22 cellular contexts compared by ENCODE assay signal in genomic region chr10:86267286-86268195, GRCh38.
A peak's percentile ranks its signal among the peaks of the same experiment; 100 is the strongest.
DNase-seq lines count a peak whose midpoint lies in the region; ATAC-seq and TF ChIP-seq lines count a peak whose summit lies in the region.
"Had no signal": no experiment of that assay in that cellular context is flagged by ENCODE, and none has a peak within 500 bp of the region (broad histone marks: within the 10 kb centered on the region; RNA-seq: fewer than 3 reads in every experiment).

No MANE protein-coding gene starts in this region.

- intact Hi-C loops in sigmoid colon (cut with DNase I), result no loop called here

- TF ChIP-seq POLR2A in sigmoid colon (IDR thresholded peaks at IDR 0.05), result no peak

- DNase-seq in DMS153 (lab: John Stamatoyannopoulos, UW) (peak; percentile 9), DMS153 treated with DMSO at 0.1 percent for 48 hours (lab: John Stamatoyannopoulos, UW; ENCODE audit: unreplicated experiment) (no peak), NCI-H69 (lab: John Stamatoyannopoulos, UW) (peak; percentile 96), islet precursor cell (peak; percentile 54), sigmoid colon (peak; percentile 42)
- no peak for DNase-seq in effector memory CD8-positive, alpha-beta T cell
- no peak for DNase-seq in stimulated activated naive CD8-positive, alpha-beta T cell treated with anti-CD3 and anti-CD28 coated beads, Interleukin-15, amount 100 ng/mL, for 72 hours
- DNase-seq: activated CD4-positive, CD25-positive, alpha-beta regulatory T cell treated with anti-CD3 and anti-CD28 coated beads, Interleukin-2, amount 50 U/mL, for 72 hours; CD4-positive, CD25-positive, alpha-beta regulatory T cell; NCI-H1105 treated with DMSO at 0.1 percent for 48 hours; NCI-H2227 treated with DMSO at 0.1 percent for 48 hours; SIG-M5; stimulated activated CD4-positive, alpha-beta T cell treated with anti-CD3 and anti-CD28 coated beads, Interleukin-4, amount 100 ng/mL, for 1 hour; transverse colon had no signal

- H3K4me3 ChIP-seq in sigmoid colon, result no peak overlapping the region
- H3K4me3 ChIP-seq: body of pancreas, transverse colon had no signal

- no peak overlapping the region for H3K4me3 Mint-ChIP-seq in effector memory CD8-positive, alpha-beta T cell
- H3K4me3 Mint-ChIP-seq in stimulated activated naive CD8-positive, alpha-beta T cell treated with anti-CD3 and anti-CD28 coated beads, Interleukin-15, amount 100 ng/mL, for 72 hours, result no peak overlapping the region
- H3K4me3 Mint-ChIP-seq: activated naive CD4-positive, alpha-beta T cell treated with anti-CD3 and anti-CD28 coated beads, Interleukin-2, amount 50 U/mL, for 24 hours; CD4-positive, CD25-positive, alpha-beta regulatory T cell; mesothelial cell of epicardium; T-helper 2 cell treated with Interferon-gamma antibody and Interleukin-4, amounts not matched to agents 5 μg/mL and 100 μg/mL, for 36 hours had no signal

- no peaks in the 10 kb centered on the region for H3K9me3 Mint-ChIP-seq in effector memory CD8-positive, alpha-beta T cell
- H3K9me3 Mint-ChIP-seq in stimulated activated naive CD8-positive, alpha-beta T cell treated with anti-CD3 and anti-CD28 coated beads, Interleukin-15, amount 100 ng/mL, for 72 hours, result peaks cover 9 to 10% of the 10 kb centered on the region in 2 donors
- H3K9me3 Mint-ChIP-seq: T-helper 2 cell treated with Interferon-gamma antibody and Interleukin-4, amounts not matched to agents 5 μg/mL and 100 μg/mL, for 36 hours had no signal

- H3K4me1 ChIP-seq in sigmoid colon, result peaks cover 0 to 11% (median 8%) of the 10 kb centered on the region in 4 donors
- H3K4me1 ChIP-seq: body of pancreas had no signal

- 79 to 85% methylated on average over 12 of the region's 12 CpGs for WGBS in sigmoid colon, 2 donors

- H3K36me3 Mint-ChIP-seq in effector memory CD8-positive, alpha-beta T cell (ENCODE audit: insufficient read depth), result no peaks in the 10 kb centered on the region
- H3K36me3 Mint-ChIP-seq: activated naive CD4-positive, alpha-beta T cell treated with anti-CD3 and anti-CD28 coated beads, Interleukin-2, amount 50 U/mL, for 24 hours; CD4-positive, CD25-positive, alpha-beta regulatory T cell; mesothelial cell of epicardium had no signal

- H3K27me3 Mint-ChIP-seq in effector memory CD8-positive, alpha-beta T cell, result peaks cover 38 to 69% of the 10 kb centered on the region in 2 donors
- peaks cover 60% of the 10 kb centered on the region for H3K27me3 Mint-ChIP-seq in stimulated activated naive CD8-positive, alpha-beta T cell treated with anti-CD3 and anti-CD28 coated beads, Interleukin-15, amount 100 ng/mL, for 72 hours

- no peak for ATAC-seq in GM21515 (IDR thresholded peaks at IDR 0.05; ENCODE audit: unreplicated experiment)
- ATAC-seq in effector memory CD8-positive, alpha-beta T cell (replicated peaks), result no peak
- no peak for ATAC-seq in stimulated activated naive CD8-positive, alpha-beta T cell treated with anti-CD3 and anti-CD28 coated beads, Interleukin-15, amount 100 ng/mL, for 72 hours
- ATAC-seq: body of pancreas had no signal

- H3K27ac Mint-ChIP-seq in effector memory CD8-positive, alpha-beta T cell, result no peak overlapping the region
- H3K27ac Mint-ChIP-seq in stimulated activated naive CD8-positive, alpha-beta T cell treated with anti-CD3 and anti-CD28 coated beads, Interleukin-15, amount 100 ng/mL, for 72 hours, result no peak overlapping the region
- H3K27ac Mint-ChIP-seq: activated naive CD4-positive, alpha-beta T cell treated with anti-CD3 and anti-CD28 coated beads, Interleukin-2, amount 50 U/mL, for 24 hours; mesothelial cell of epicardium; T-helper 2 cell treated with Interferon-gamma antibody and Interleukin-4, amounts not matched to agents 5 μg/mL and 100 μg/mL, for 36 hours had no signal

- no peak overlapping the region for H3K27ac ChIP-seq in sigmoid colon
- H3K27ac ChIP-seq: 22Rv1, body of pancreas, KMS-11, neutrophil, transverse colon had no signal

- H3K27me3 ChIP-seq in sigmoid colon, result peaks cover 0 to 15% (median 0%) of the 10 kb centered on the region in 3 donors
- H3K27me3 ChIP-seq: body of pancreas had no signal

- no peak for TF ChIP-seq CTCF in sigmoid colon (IDR thresholded peaks at IDR 0.05)

- H3K9me3 ChIP-seq in sigmoid colon, result no peaks in the 10 kb centered on the region
- H3K9me3 ChIP-seq: body of pancreas, neutrophil had no signal

- no peaks in the 10 kb centered on the region for H3K36me3 ChIP-seq in sigmoid colon
- H3K36me3 ChIP-seq: neutrophil, transverse colon had no signal

- H3K4me1 Mint-ChIP-seq in effector memory CD8-positive, alpha-beta T cell (ENCODE audit: low read depth in 2 of 2), result peaks cover 0 to under 1% of the 10 kb centered on the region in 2 donors
- H3K4me1 Mint-ChIP-seq in stimulated activated naive CD8-positive, alpha-beta T cell treated with anti-CD3 and anti-CD28 coated beads, Interleukin-15, amount 100 ng/mL, for 72 hours, result no peaks in the 10 kb centered on the region
- H3K4me1 Mint-ChIP-seq: activated naive CD4-positive, alpha-beta T cell treated with anti-CD3 and anti-CD28 coated beads, Interleukin-2, amount 50 U/mL, for 24 hours; mesothelial cell of epicardium had no signal

- TF ChIP-seq EP300 in sigmoid colon (IDR thresholded peaks at IDR 0.05), result no peak

Comparison
In these comparisons a context has a peak if more than half of its experiments do, and no peak if none do; other contexts are left out.
1. DNase-seq: peak in DMS153 (single experiment), NCI-H69 (single experiment), islet precursor cell (single experiment) and sigmoid colon (single experiment); none in DMS153 treated with DMSO at 0.1 percent for 48 hours (single experiment), effector memory CD8-positive, alpha-beta T cell (0 of 3) and stimulated activated naive CD8-positive, alpha-beta T cell treated with anti-CD3 and anti-CD28 coated beads, Interleukin-15, amount 100 ng/mL, for 72 hours (0 of 2).